ENCODE assay signal across 8 cellular contexts in the genomic region with DNA sequence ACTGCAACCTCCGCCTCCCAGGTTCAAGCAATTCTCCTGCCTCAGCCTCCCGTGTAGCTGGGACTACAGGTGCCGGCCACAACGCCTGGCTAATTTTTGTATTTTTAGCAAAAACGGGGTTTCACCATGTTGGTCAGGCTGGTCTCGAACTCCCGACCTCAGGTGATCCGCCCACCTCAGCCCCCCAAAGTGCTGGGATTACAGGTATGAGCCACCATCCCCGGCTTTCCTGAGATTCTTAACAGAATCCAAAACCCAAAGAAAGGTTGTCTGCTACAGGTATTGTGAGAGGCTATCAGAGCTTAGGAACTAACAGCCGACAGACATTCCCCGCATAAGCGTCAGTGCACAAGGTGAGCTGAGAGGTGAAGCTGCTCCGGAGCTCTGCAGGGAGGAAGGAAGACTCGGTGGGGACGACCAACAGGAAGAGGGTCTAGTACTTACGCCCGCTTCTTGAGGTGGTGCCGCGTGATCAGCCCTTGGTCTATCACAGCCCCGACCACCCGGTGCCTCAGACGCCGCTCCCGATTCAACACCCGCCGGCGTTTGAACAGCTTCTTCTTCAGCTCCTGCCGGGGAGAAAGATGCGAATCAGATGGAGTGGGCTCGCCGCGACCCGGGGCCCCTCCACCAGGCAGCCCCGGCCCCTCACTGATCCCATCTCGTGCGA. TPM values are rescaled to one million over a fixed set of nuclear protein-coding genes. Genes with fewer than 3 reads are reported as not detected.
DNase-seq lines count a peak whose midpoint lies in the region; ATAC-seq and TF ChIP-seq lines count a peak whose summit lies in the region.

No MANE protein-coding gene starts in this region.

- CTCF ChIA-PET in Caco-2 (lab: Charles Lee): interaction anchor here (0.8 to 2.1 kb wide), 11 partner anchors 11 to 122 kb away, joined by 3 to 12 read pairs (median 5); a partner anchor contains a TSS

- H3K9me3 ChIP-seq in Caco-2 (no peaks in the 10 kb centered on the region), right atrium auricular region (no peaks in the 10 kb centered on the region), sigmoid colon (no peaks in the 10 kb centered on the region)

- TF ChIP-seq CTCF in Caco-2 (IDR thresholded peaks at IDR 0.05; ENCODE audit: insufficient read depth in 1 of 2, low read depth in 1 of 2, low read length in 1 of 2, severe bottlenecking in 1 of 2, unreplicated experiment in 1 of 2): no peak
- no peak for TF ChIP-seq CTCF in right atrium auricular region (IDR thresholded peaks at IDR 0.05)
- no peak for TF ChIP-seq CTCF in sigmoid colon (IDR thresholded peaks at IDR 0.05)

- ATAC-seq in GM19395 (IDR thresholded peaks at IDR 0.05; ENCODE audit: unreplicated experiment) (peak; percentile 53), HG03460 (IDR thresholded peaks at IDR 0.05; ENCODE audit: unreplicated experiment) (peak; percentile 34)
- ATAC-seq in activated naive CD8-positive, alpha-beta T cell treated with anti-CD3 and anti-CD28 coated beads, Interleukin-2, amount 10 ng/mL, durations not matched to agents 7 days and 5 days (ENCODE audit: low read depth): peak; percentile 58

- peaks cover 4% of the 10 kb centered on the region for H3K4me1 Mint-ChIP-seq in Caco-2 (ENCODE audit: low read depth, unreplicated experiment)
- H3K4me1 Mint-ChIP-seq in activated naive CD8-positive, alpha-beta T cell treated with anti-CD3 and anti-CD28 coated beads, Interleukin-2, amount 10 ng/mL, durations not matched to agents 7 days and 5 days: peaks cover 29% of the 10 kb centered on the region

- H3K4me1 ChIP-seq in Caco-2: peaks cover 9% of the 10 kb centered on the region
- H3K4me1 ChIP-seq in right atrium auricular region: peaks cover 0 to 35% of the 10 kb centered on the region in 2 donors
- H3K4me1 ChIP-seq in sigmoid colon: peaks cover 0 to 39% (median 34%) of the 10 kb centered on the region in 4 donors

- no peaks in the 10 kb centered on the region for H3K9me3 Mint-ChIP-seq in Caco-2 (ENCODE audit: unreplicated experiment)
- H3K9me3 Mint-ChIP-seq in activated naive CD8-positive, alpha-beta T cell treated with anti-CD3 and anti-CD28 coated beads, Interleukin-2, amount 10 ng/mL, durations not matched to agents 7 days and 5 days: no peaks in the 10 kb centered on the region

- DNase-seq in Caco-2 (peak; percentile 71 to 75), NOMO-1 treated with dmso at 0.1 percent for 144 hours (lab: John Stamatoyannopoulos, UW; ENCODE audit: unreplicated experiment) (peak; percentile 72), right atrium auricular region (ENCODE audit: low spot score) (no peak), sigmoid colon (peak; percentile 79)
- DNase-seq in activated naive CD8-positive, alpha-beta T cell treated with anti-CD3 and anti-CD28 coated beads, Interleukin-2, amount 10 ng/mL, durations not matched to agents 7 days and 5 days: no peak
- no peak for DNase-seq in central memory CD4-positive, alpha-beta T cell

- 2 to 3% methylated on average over 36 of the region's 36 CpGs for WGBS in sigmoid colon, 2 donors

- BruUV-seq in Caco-2 (replicated peaks; lab: Mats Ljungman, UMichigan): TSS peak; percentile 53

- TF ChIP-seq POLR2A in sigmoid colon (IDR thresholded peaks at IDR 0.05): no peak

- H3K27ac ChIP-seq in right atrium auricular region: peak overlapping the region; percentile 79 to 89
- peak overlapping the region; percentile 91 to 97 (median 94) for H3K27ac ChIP-seq in sigmoid colon

- peak overlapping the region; percentile 50 for H3K4me3 ChIP-seq in Caco-2 (ENCODE audit: low read depth, low read length)
- H3K4me3 ChIP-seq in right atrium auricular region: peak overlapping the region; percentile 54 to 93
- H3K4me3 ChIP-seq in sigmoid colon: peak overlapping the region; percentile 74 to 89 (median 86)

- peak overlapping the region; percentile 97 for H3K27ac Mint-ChIP-seq in Caco-2 (ENCODE audit: unreplicated experiment)
- peak overlapping the region; percentile 94 for H3K27ac Mint-ChIP-seq in activated naive CD8-positive, alpha-beta T cell treated with anti-CD3 and anti-CD28 coated beads, Interleukin-2, amount 10 ng/mL, durations not matched to agents 7 days and 5 days

- no peak for TF ChIP-seq EP300 in sigmoid colon (IDR thresholded peaks at IDR 0.05)

- no peaks in the 10 kb centered on the region for H3K27me3 ChIP-seq in Caco-2 (replicated peaks; ENCODE audit: control insufficient read depth, insufficient read depth, low read length)
- no peaks in the 10 kb centered on the region for H3K27me3 ChIP-seq in right atrium auricular region
- no peaks in the 10 kb centered on the region for H3K27me3 ChIP-seq in sigmoid colon

- H3K27me3 Mint-ChIP-seq in Caco-2 (ENCODE audit: insufficient read depth, unreplicated experiment): no peaks in the 10 kb centered on the region
- no peaks in the 10 kb centered on the region for H3K27me3 Mint-ChIP-seq in activated naive CD8-positive, alpha-beta T cell treated with anti-CD3 and anti-CD28 coated beads, Interleukin-2, amount 10 ng/mL, durations not matched to agents 7 days and 5 days

- H3K4me3 Mint-ChIP-seq in Caco-2 (ENCODE audit: unreplicated experiment): peak overlapping the region; percentile 99
- H3K4me3 Mint-ChIP-seq in activated naive CD8-positive, alpha-beta T cell treated with anti-CD3 and anti-CD28 coated beads, Interleukin-2, amount 10 ng/mL, durations not matched to agents 7 days and 5 days: peak overlapping the region; percentile 97

- peaks cover 78% of the 10 kb centered on the region for H3K36me3 Mint-ChIP-seq in Caco-2 (ENCODE audit: insufficient read depth, unreplicated experiment)
- H3K36me3 Mint-ChIP-seq in activated naive CD8-positive, alpha-beta T cell treated with anti-CD3 and anti-CD28 coated beads, Interleukin-2, amount 10 ng/mL, durations not matched to agents 7 days and 5 days: peaks cover 19% of the 10 kb centered on the region

- H3K36me3 ChIP-seq in Caco-2 (ENCODE audit: control insufficient read depth, insufficient read depth, low read length) (peaks cover 7% of the 10 kb centered on the region), right atrium auricular region (peaks cover 19% of the 10 kb centered on the region), sigmoid colon (peaks cover 0 to 28% (median 8%) of the 10 kb centered on the region in 4 donors)

- POLR2A ChIA-PET in Caco-2 (lab: Charles Lee): interaction anchor here (0.6 to 2.1 kb wide), 32 partner anchors 8 to 238 kb away, joined by 3 to 56 read pairs (median 6); a partner anchor contains a TSS
- POLR2A ChIA-PET in activated naive CD8-positive, alpha-beta T cell treated with anti-CD3 and anti-CD28 coated beads, Interleukin-2, amount 10 ng/mL, durations not matched to agents 7 days and 5 days (lab: Charles Lee): interaction anchor here (0.6 to 7.0 kb wide), 43 partner anchors 10 to 1301 kb away, joined by 3 to 187 read pairs (median 9); a partner anchor contains a TSS

- intact Hi-C loops in Caco-2 (cut with micrococcal nuclease; ENCODE audit: unreplicated experiment): loop anchor here (1.0 to 2.0 kb wide), 3 partner anchors 11 to 42 kb away; a partner anchor contains a TSS
- intact Hi-C loops in sigmoid colon (cut with DNase I): loop anchor here (2.0 to 5.0 kb wide), 3 partner anchors 18 to 52 kb away; a partner anchor contains a TSS

RNA-seq across cellular contexts. Expression of a gene that starts 0.5 kb away (rescaled TPM):
- total RNA-seq in Caco-2 (2022) (115 and 123 TPM in 2 replicates), right atrium auricular region (10 to 100 TPM; 40.1 to 44.0 TPM), sigmoid colon (10 to 100 TPM; 24.6 to 47.4 (median 26.9) TPM)
- 100 to 1,000 TPM in 1 of 2 experiments, 10 to 100 TPM in 1; 99.9 to 104 TPM for total RNA-seq in activated naive CD8-positive, alpha-beta T cell treated with anti-CD3 and anti-CD28 coated beads, Interleukin-2, amount 10 ng/mL, durations not matched to agents 7 days and 5 days
- polyA plus RNA-seq in sigmoid colon: 100 to 1,000 TPM; 166 to 183 (median 176) TPM

RNA-seq across cellular contexts. Expression of a gene that starts 0.6 kb away (rescaled TPM):
- total RNA-seq in Caco-2 (2022): 38.2 and 40.1 TPM in 2 replicates
- 10 to 100 TPM; 23.3 to 27.3 TPM for total RNA-seq in activated naive CD8-positive, alpha-beta T cell treated with anti-CD3 and anti-CD28 coated beads, Interleukin-2, amount 10 ng/mL, durations not matched to agents 7 days and 5 days
- total RNA-seq in right atrium auricular region: 1 to 10 TPM in 1 of 2 donors, under 1 TPM in 1; 0.41 to 3.7 TPM
- 1 to 10 TPM; 2.9 to 6.1 (median 4.0) TPM for total RNA-seq in sigmoid colon
- polyA plus RNA-seq in sigmoid colon: 10 to 100 TPM in 1 of 3 donors, 1 to 10 TPM in 2; 1.2 to 19.4 (median 4.9) TPM

RNA-seq across cellular contexts. Expression of a gene that starts 6.9 kb away (rescaled TPM):
- 23.9 and 24.0 TPM in 2 replicates for total RNA-seq in Caco-2 (2022)
- total RNA-seq in activated naive CD8-positive, alpha-beta T cell treated with anti-CD3 and anti-CD28 coated beads, Interleukin-2, amount 10 ng/mL, durations not matched to agents 7 days and 5 days: 1 to 10 TPM; 6.7 to 6.8 TPM
- total RNA-seq in right atrium auricular region: 1 to 10 TPM; 5.0 to 8.7 TPM
- 1 to 10 TPM; 4.9 to 9.7 (median 8.2) TPM for total RNA-seq in sigmoid colon
- 10 to 100 TPM; 15.8 to 19.8 (median 18.0) TPM for polyA plus RNA-seq in sigmoid colon

RNA-seq across cellular contexts. Expression of a gene that starts 7.5 kb away (rescaled TPM):
- total RNA-seq in Caco-2 (2022): 11.9 and 13.6 TPM in 2 replicates
- 10 to 100 TPM; 23.5 to 23.6 TPM for total RNA-seq in activated naive CD8-positive, alpha-beta T cell treated with anti-CD3 and anti-CD28 coated beads, Interleukin-2, amount 10 ng/mL, durations not matched to agents 7 days and 5 days
- 1 to 10 TPM; 2.3 to 2.4 TPM for total RNA-seq in right atrium auricular region
- 1 to 10 TPM; 2.0 to 4.1 (median 3.7) TPM for total RNA-seq in sigmoid colon
- 10 to 100 TPM in 1 of 3 donors, 1 to 10 TPM in 2; 3.0 to 12.9 (median 5.8) TPM for polyA plus RNA-seq in sigmoid colon

RNA-seq across cellular contexts. Expression of a gene that starts 11.4 kb away (rescaled TPM):
- total RNA-seq in Caco-2 (2022): 22.2 TPM in 2 replicates
- total RNA-seq in activated naive CD8-positive, alpha-beta T cell treated with anti-CD3 and anti-CD28 coated beads, Interleukin-2, amount 10 ng/mL, durations not matched to agents 7 days and 5 days: 10 to 100 TPM; 30.1 to 30.2 TPM
- 10 to 100 TPM; 12.1 to 19.8 TPM for total RNA-seq in right atrium auricular region
- 10 to 100 TPM; 11.2 to 13.2 (median 12.1) TPM for total RNA-seq in sigmoid colon
- polyA plus RNA-seq in sigmoid colon: 10 to 100 TPM in 1 of 3 donors, 1 to 10 TPM in 2; 7.8 to 14.8 (median 8.8) TPM

Comparison
In these comparisons a context has a peak if more than half of its experiments do, and no peak if none do; other contexts are left out.
1. DNase-seq: peak in Caco-2 (2 of 2), NOMO-1 treated with dmso at 0.1 percent for 144 hours (single experiment) and sigmoid colon (single experiment); none in activated naive CD8-positive, alpha-beta T cell treated with anti-CD3 and anti-CD28 coated beads, Interleukin-2, amount 10 ng/mL, durations not matched to agents 7 days and 5 days (single experiment), right atrium auricular region (single experiment) and central memory CD4-positive, alpha-beta T cell (single experiment).
2. Peak in every context shown above with its lines, with median percentiles within 50 percentile points of each other: H3K4me3 ChIP-seq and ATAC-seq.